Comparison of ENCODE assay signal across 21 cellular contexts in genomic region chr20:12827796-12828406, GRCh38.
DNase-seq lines count a peak whose midpoint lies in the region; ATAC-seq, FAIRE-seq and TF ChIP-seq lines count a peak whose summit lies in the region.
"Had no signal": no experiment of that assay in that cellular context is flagged by ENCODE, and none has a peak within 500 bp of the region (broad histone marks: within the 10 kb centered on the region; RNA-seq: fewer than 3 reads in every experiment).

No MANE protein-coding gene starts in this region.

- no peak overlapping the region for H2AFZ ChIP-seq in H1 (ENCODE audit: low read length)
- H2AFZ ChIP-seq: parathyroid adenoma had no signal

- H4K20me1 ChIP-seq in H1 (replicated peaks in 1 of 2; ENCODE audit: control insufficient read depth in 1 of 2, insufficient read depth in 2 of 2, low read length in 2 of 2), result no peaks in the 10 kb centered on the region

- H3K79me2 ChIP-seq in H1 (ENCODE audit: control insufficient read depth in 1 of 2, insufficient read depth in 2 of 2, low read length in 2 of 2), result no peaks in the 10 kb centered on the region
- H3K79me2 ChIP-seq: parathyroid adenoma had no signal

- POLR2A ChIA-PET in H1 (lab: Charles Lee; ENCODE audit: partially characterized antibody), result no interaction called here

- no peak overlapping the region for H3K4me3 ChIP-seq in H1 (ENCODE audit: extremely low read depth in 1 of 4, insufficient read depth in 2 of 4, low read depth in 3 of 4, low read length in 4 of 4)
- H3K4me3 ChIP-seq: colonic mucosa had no signal

- no peak overlapping the region for H3K18ac ChIP-seq in H1 (ENCODE audit: extremely low read depth, low read length)

- no peaks in the 10 kb centered on the region for H3K4me1 ChIP-seq in H1 (replicated peaks in 1 of 4; ENCODE audit: control insufficient read depth in 3 of 4, insufficient read depth in 4 of 4, low read length in 3 of 4)
- H3K4me1 ChIP-seq: colonic mucosa, parathyroid adenoma had no signal

- no peak overlapping the region for H4K5ac ChIP-seq in H1 (ENCODE audit: insufficient read length, low read depth, low read length)

- no peaks in the 10 kb centered on the region for H3K27me3 ChIP-seq in H1 (replicated peaks in 1 of 4; ENCODE audit: control insufficient read depth in 3 of 4, extremely low read depth in 1 of 4, insufficient read depth in 3 of 4, low read length in 3 of 4)
- H3K27me3 ChIP-seq: colonic mucosa had no signal

- TF ChIP-seq POLR2A in H1 (IDR thresholded peaks at IDR 0.05; ENCODE audit: control extremely low read depth in 1 of 2, low read depth in 2 of 2, low read length in 2 of 2), result no peak

- H3K4ac ChIP-seq in H1 (replicated peaks; ENCODE audit: insufficient read length, low read depth, low read length), result no peak overlapping the region

- no peaks in the 10 kb centered on the region for H3K79me1 ChIP-seq in H1 (ENCODE audit: low read depth, low read length)

- TF ChIP-seq EP300 in H1 (IDR thresholded peaks at IDR 0.05; ENCODE audit: borderline replicate concordance in 1 of 2, low read depth in 2 of 2, low read length in 2 of 2), result no peak; a peak in 1 of 3 replicates

- H3K23ac ChIP-seq in H1 (ENCODE audit: insufficient read length), result no peak overlapping the region

- no peak overlapping the region for H4K91ac ChIP-seq in H1 (replicated peaks; ENCODE audit: insufficient read length, low read length)

- ATAC-seq in left cardiac atrium (peak; percentile 25 to 52), Right ventricle myocardium superior (ENCODE audit: poor library complexity) (no peak)
- ATAC-seq: activated CD8-positive, alpha-beta T cell treated with anti-CD3 and anti-CD28 coated beads for 36 hours; left ventricle myocardium superior had no signal

- H2AK5ac ChIP-seq in H1 (ENCODE audit: low read depth, low read length), result no peak overlapping the region

- H3K56ac ChIP-seq in H1 (replicated peaks; ENCODE audit: insufficient read length, low read depth, low read length), result no peak overlapping the region

- H2BK20ac ChIP-seq in H1 (ENCODE audit: low read length), result no peak overlapping the region

- no peak overlapping the region for H2BK5ac ChIP-seq in H1 (ENCODE audit: low read depth, low read length)

- CTCF ChIA-PET in H1 (lab: Charles Lee; ENCODE audit: partially characterized antibody), result interaction anchor here (1.0 to 1.5 kb wide), 3 partner anchors 10 to 64 kb away, joined by 3 to 9 read pairs (median 3); no protein-coding TSS in a partner anchor

- H3K36me3 ChIP-seq in H1 (ENCODE audit: control insufficient read depth in 2 of 4, insufficient read depth in 4 of 4, low read length in 3 of 4), result no peaks in the 10 kb centered on the region
- H3K36me3 ChIP-seq: colonic mucosa had no signal

- H3K27ac ChIP-seq in H1 (ENCODE audit: low read depth, low read length), result no peak overlapping the region
- H3K27ac ChIP-seq: colonic mucosa, parathyroid adenoma had no signal

- DNase-seq in left cardiac atrium (no peak), Right ventricle myocardium superior (no peak), NCI-H446 treated with DMSO at 0.1 percent for 48 hours (lab: John Stamatoyannopoulos, UW) (peak; percentile 29), H1 (ENCODE audit: low read depth in 1 of 2, low spot score in 2 of 2) (no peak), anterior cingulate cortex (lab: John Stamatoyannopoulos, UW) (no peak), hippocampal formation (lab: John Stamatoyannopoulos, UW) (no peak)
- DNase-seq in activated CD4-positive, alpha-beta T cell treated with anti-CD3 and anti-CD28 coated beads, Interleukin-2, amount 50 U/mL, for 48 hours, result no peak
- no peak for DNase-seq in stimulated activated CD8-positive, alpha-beta memory T cell treated with anti-CD3 and anti-CD28 coated beads, Interleukin-4, amount 100 ng/mL, for 48 hours
- DNase-seq: activated CD4-positive, CD25-positive, alpha-beta regulatory T cell; activated CD8-positive, alpha-beta T cell treated with anti-CD3 and anti-CD28 coated beads for 36 hours; activated effector memory CD4-positive, alpha-beta T cell treated with anti-CD3 and anti-CD28 coated beads, Interleukin-2, amount 50 U/mL, for 16 hours; activated T-cell treated with anti-CD3 and anti-CD28 coated beads for 4 hours; Calu3; colonic mucosa; left ventricle myocardium superior; NCI-H187; NCI-H526 treated with DMSO at 0.1 percent for 48 hours; nephron progenitor cell; OCI-M1 had no signal

- no peak overlapping the region for H2BK12ac ChIP-seq in H1 (ENCODE audit: low read depth, low read length)

- no peak overlapping the region for H2BK15ac ChIP-seq in H1 (ENCODE audit: low read length)

- no peaks in the 10 kb centered on the region; the same call in 1 of the 2 replicates for H3K23me2 ChIP-seq in H1 (ENCODE audit: low read depth, low read length)

- no peak overlapping the region for H3K9ac ChIP-seq in H1 (replicated peaks in 1 of 4; ENCODE audit: extremely low read depth in 1 of 4, low read depth in 3 of 4, low read length in 3 of 4)
- H3K9ac ChIP-seq: parathyroid adenoma had no signal

- no peak for TF ChIP-seq CTCF in H1 (IDR thresholded peaks at IDR 0.05; ENCODE audit: control extremely low read depth in 1 of 3, insufficient read depth in 1 of 3, low read depth in 1 of 3, low read length in 3 of 3)

- H4K8ac ChIP-seq in H1 (ENCODE audit: extremely low read depth, insufficient read depth, low read length), result no peak overlapping the region

- FAIRE-seq in H1 (lab: Jason Lieb, UNC), result no peak
- FAIRE-seq: endometrium had no signal

- 97% methylated on average over 2 of the region's 2 CpGs; no CpG with 5 or more reads in 1 of the 2 experiments for WGBS in H1 (ENCODE audit: extremely low coverage in 1 of 2, insufficient coverage in 1 of 2, insufficient read length in 1 of 2, insufficient replicate concordance in 2 of 2, low coverage in 1 of 2, low lambda C conversion rate in 2 of 2, missing lambda C conversion rate in 1 of 2), 2 experiments

- intact Hi-C loops in left cardiac atrium (cut with DNase I), result loop anchor here in 1 of 2 donors (5.0 kb wide), 1 partner anchor 59 kb away; no protein-coding TSS in a partner anchor
- intact Hi-C loops in Right ventricle myocardium superior (cut with DNase I), result no loop called here

- no peak overlapping the region for H3K4me2 ChIP-seq in H1 (ENCODE audit: insufficient read depth in 1 of 2, low read depth in 2 of 2, low read length in 2 of 2)

- no peaks in the 10 kb centered on the region for H3K9me3 ChIP-seq in H1 (ENCODE audit: insufficient read depth in 2 of 2, low read depth in 1 of 2, low read length in 1 of 2)
- H3K9me3 ChIP-seq: colonic mucosa had no signal

- no peak overlapping the region for H2BK120ac ChIP-seq in H1 (replicated peaks; ENCODE audit: low read depth, low read length)

- TF ChIP-seq RAD21 in H1 (IDR thresholded peaks at IDR 0.05 in 1 of 2, conservative IDR thresholded peaks at IDR 0.05 in 1 of 2; ENCODE audit: low read depth in 2 of 2, low read length in 2 of 2), result no peak

- H3K14ac ChIP-seq in H1 (ENCODE audit: insufficient read length), result no peak overlapping the region

TF ChIP-seq in H1, 55 proteins besides CTCF, POLR2A, EP300 and RAD21:
- TF ChIP-seq TAF1 (IDR thresholded peaks at IDR 0.05; ENCODE audit: low read depth, low read length) (no peak), CHD2 (IDR thresholded peaks at IDR 0.05; ENCODE audit: low read length) (no peak), JUND (IDR thresholded peaks at IDR 0.05; ENCODE audit: low read length) (peak; percentile 32; the same call in 1 of the 2 replicates)
